ENCODE assay signal across 9 cellular contexts in genomic region chr5:31401691-31402090, GRCh38.
"Had no signal": no experiment of that assay in that cellular context is flagged by ENCODE, and none has a peak within 500 bp of the region (broad histone marks: within the 10 kb centered on the region; RNA-seq: fewer than 3 reads in every experiment).

No MANE protein-coding gene starts in this region.

- H3K27ac Mint-ChIP-seq: GM23338, H9, HFFc6 had no signal

- H3K4me3 ChIP-seq: GM23248, GM23338, HAP-1 had no signal

- H3K9me3 ChIP-seq: HAP-1 had no signal

- H3K27ac ChIP-seq: GM23248 had no signal

- H3K4me3 Mint-ChIP-seq: GM23338, H9, HFFc6 had no signal

- ATAC-seq: GM23338, HCT116 had no signal

- H3K9me3 Mint-ChIP-seq: GM23338, H9, HFFc6 had no signal

- DNase-seq: GM23248, GOT3, H7, H9, HCEC 1CT, HFFc6 had no signal
